1 cellular context compared by ENCODE assay signal in genomic region chr16:106623-107324, GRCh38.
TF ChIP-seq lines count a peak whose summit lies in the region.

No MANE protein-coding gene starts in this region.

TF ChIP-seq in K562, 482 proteins besides CTCF, POLR2A, EP300 and RAD21 (continues in another document):
- TF ChIP-seq PHF8 (IDR thresholded peaks at IDR 0.05; ENCODE audit: borderline replicate concordance, low read length) (no peak), KAT7 (CRISPR knock-in tag; IDR thresholded peaks at IDR 0.05; ENCODE audit: borderline replicate concordance) (no peak), PRMT5 (CRISPR knock-in tag; IDR thresholded peaks at IDR 0.05) (no peak), HNRNPUL1 (IDR thresholded peaks at IDR 0.05; ENCODE audit: low read length) (no peak), MLX (CRISPR knock-in tag; conservative IDR thresholded peaks at IDR 0.05) (no peak), CREB5 (CRISPR knock-in tag; IDR thresholded peaks at IDR 0.05) (0 out of 2 replicates have a peak, but pooled peaks have one; percentile 13), CC2D1A (IDR thresholded peaks at IDR 0.05) (peak; percentile 53; the same call in 1 of the 2 replicates), DEAF1 (CRISPR knock-in tag; IDR thresholded peaks at IDR 0.05) (peak; percentile 85), RCOR1 (IDR thresholded peaks at IDR 0.05; ENCODE audit: borderline replicate concordance in 1 of 2, low read depth in 2 of 2, low read length in 2 of 2) (peak in 1 of 2 experiments; percentile 21; a peak in 1 of 4 replicates), PHB (CRISPR knock-in tag; IDR thresholded peaks at IDR 0.05) (no peak), ZBTB12 (CRISPR knock-in tag; IDR thresholded peaks at IDR 0.05) (no peak), PYGO2 (tag; IDR thresholded peaks at IDR 0.05) (no peak), CREM (IDR thresholded peaks at IDR 0.05; ENCODE audit: low read depth) (0 out of 2 replicates have a peak, but pooled peaks have one; percentile 10), PCBP1 (IDR thresholded peaks at IDR 0.05; ENCODE audit: low read depth, low read length, poor library complexity, severe bottlenecking) (no peak), NRF1 (conservative IDR thresholded peaks at IDR 0.05 in 1 of 2, IDR thresholded peaks at IDR 0.05 in 1 of 2) (0 out of 4 replicates have a peak, but pooled peaks of 1 of the 2 experiments have one; percentile 34), SP2 (IDR thresholded peaks at IDR 0.05; ENCODE audit: extremely low read depth, low read depth, low read length, poor library complexity, severe bottlenecking) (no peak), SP1 (CRISPR knock-in tag; IDR thresholded peaks at IDR 0.05) (0 out of 2 replicates have a peak, but pooled peaks have one; percentile 22), ZNF830 (CRISPR knock-in tag; IDR thresholded peaks at IDR 0.05) (0 out of 2 replicates have a peak, but pooled peaks have one; percentile 44), CBX2 (IDR thresholded peaks at IDR 0.05; ENCODE audit: insufficient read depth, low read length, poor library complexity, severe bottlenecking) (no peak), MTA1 (IDR thresholded peaks at IDR 0.05; ENCODE audit: borderline replicate concordance) (no peak), MTA2 (IDR thresholded peaks at IDR 0.05; ENCODE audit: low read depth) (no peak), ZKSCAN3 (CRISPR knock-in tag; IDR thresholded peaks at IDR 0.05) (no peak), KLF16 (IDR thresholded peaks at IDR 0.05) (no peak), MAZ (CRISPR knock-in tag; conservative IDR thresholded peaks at IDR 0.05 in 1 of 2, IDR thresholded peaks at IDR 0.05 in 1 of 2) (peak in 1 of 2 experiments; percentile 31; a peak in 1 of 4 replicates), TEAD1 (CRISPR knock-in tag; IDR thresholded peaks at IDR 0.05) (peak in 1 of 2 experiments; percentile 78; a peak in 1 of 4 replicates), ZNF263 (CRISPR knock-in tag; IDR thresholded peaks at IDR 0.05; ENCODE audit: borderline replicate concordance) (peak; percentile 32; the same call in 1 of the 2 replicates), HMG20B (CRISPR knock-in tag; IDR thresholded peaks at IDR 0.05) (no peak), L3MBTL2 (IDR thresholded peaks at IDR 0.05) (peak; percentile 57; the same call in 1 of the 2 replicates), MECOM (CRISPR knock-in tag; IDR thresholded peaks at IDR 0.05) (no peak), ZBTB33 (CRISPR knock-in tag; IDR thresholded peaks at IDR 0.05) (no peak; the same call in 1 of the 2 replicates), ZSCAN29 (IDR thresholded peaks at IDR 0.05) (no peak), CBX3 (IDR thresholded peaks at IDR 0.05; ENCODE audit: borderline replicate concordance in 1 of 2, low read length in 2 of 2) (0 out of 3 replicates have a peak, but pooled peaks of 1 of the 2 experiments have one; percentile 16), RBM15 (IDR thresholded peaks at IDR 0.05; ENCODE audit: insufficient read depth, low read length) (no peak), PRPF4 (IDR thresholded peaks at IDR 0.05; ENCODE audit: insufficient read depth, low read depth, low read length, poor library complexity, severe bottlenecking) (no peak), MNT (conservative IDR thresholded peaks at IDR 0.05) (no peak), NFXL1 (CRISPR knock-in tag; IDR thresholded peaks at IDR 0.05) (no peak), RB1 (IDR thresholded peaks at IDR 0.05; ENCODE audit: low read depth) (peak; percentile 17; the same call in 1 of the 2 replicates), POLR2H (tag; IDR thresholded peaks at IDR 0.05; ENCODE audit: low read depth) (no peak), ZNF316 (IDR thresholded peaks at IDR 0.05) (no peak), PPARD (CRISPR knock-in tag; IDR thresholded peaks at IDR 0.05) (no peak), CAMTA2 (CRISPR knock-in tag; conservative IDR thresholded peaks at IDR 0.05) (no peak), TCF7L2 (IDR thresholded peaks at IDR 0.05; ENCODE audit: low read depth, low read length) (no peak), NFE2L1 (tag; IDR thresholded peaks at IDR 0.05; ENCODE audit: borderline replicate concordance, low read depth) (no peak), ZNF592 (IDR thresholded peaks at IDR 0.05) (peak; percentile 90), ZNF583 (CRISPR knock-in tag; IDR thresholded peaks at IDR 0.05) (no peak), DPF2 (IDR thresholded peaks at IDR 0.05) (no peak), ZNF436 (CRISPR knock-in tag; IDR thresholded peaks at IDR 0.05) (no peak), XRCC4 (IDR thresholded peaks at IDR 0.05; ENCODE audit: extremely low read depth, insufficient read depth, insufficient read length) (no peak), FOS (IDR thresholded peaks at IDR 0.05; ENCODE audit: extremely low read depth, insufficient read length) (no peak), THAP12 (CRISPR knock-in tag; IDR thresholded peaks at IDR 0.05) (0 out of 2 replicates have a peak, but pooled peaks have one; percentile 19), RBFOX2 (IDR thresholded peaks at IDR 0.05; ENCODE audit: low read depth, low read length) (no peak), PTRF (tag; IDR thresholded peaks at IDR 0.05) (no peak), ZNF764 (CRISPR knock-in tag; IDR thresholded peaks at IDR 0.05; ENCODE audit: low read depth) (no peak), FOXK2 (conservative IDR thresholded peaks at IDR 0.05 in 1 of 2, IDR thresholded peaks at IDR 0.05 in 1 of 2; ENCODE audit: low read depth in 2 of 2) (peak; percentile 14 to 38; a peak in 1 of 4 replicates)
- TF ChIP-seq, protein P1, sequence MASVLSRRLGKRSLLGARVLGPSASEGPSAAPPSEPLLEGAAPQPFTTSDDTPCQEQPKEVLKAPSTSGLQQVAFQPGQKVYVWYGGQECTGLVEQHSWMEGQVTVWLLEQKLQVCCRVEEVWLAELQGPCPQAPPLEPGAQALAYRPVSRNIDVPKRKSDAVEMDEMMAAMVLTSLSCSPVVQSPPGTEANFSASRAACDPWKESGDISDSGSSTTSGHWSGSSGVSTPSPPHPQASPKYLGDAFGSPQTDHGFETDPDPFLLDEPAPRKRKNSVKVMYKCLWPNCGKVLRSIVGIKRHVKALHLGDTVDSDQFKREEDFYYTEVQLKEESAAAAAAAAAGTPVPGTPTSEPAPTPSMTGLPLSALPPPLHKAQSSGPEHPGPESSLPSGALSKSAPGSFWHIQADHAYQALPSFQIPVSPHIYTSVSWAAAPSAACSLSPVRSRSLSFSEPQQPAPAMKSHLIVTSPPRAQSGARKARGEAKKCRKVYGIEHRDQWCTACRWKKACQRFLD (CRISPR knock-in tag; IDR thresholded peaks at IDR 0.05) = no peak
